ENCODE assay signal across 1 cellular context in genomic region chr4:3338321-3338838, GRCh38.
TF ChIP-seq lines count a peak whose summit lies in the region.

No MANE protein-coding gene starts in this region.

TF ChIP-seq in HepG2, 621 proteins besides CTCF, POLR2A, EP300 and RAD21:
- TF ChIP-seq ZBTB2 (CRISPR knock-in tag; IDR thresholded peaks at IDR 0.05; ENCODE audit: low read depth) (no peak), CBX5 (CRISPR knock-in tag; IDR thresholded peaks at IDR 0.05; ENCODE audit: borderline replicate concordance) (no peak), ZFP36L1 (CRISPR knock-in tag; IDR thresholded peaks at IDR 0.05) (no peak), ZNF737 (CRISPR knock-in tag; IDR thresholded peaks at IDR 0.05; ENCODE audit: borderline replicate concordance) (no peak), UBTF (CRISPR knock-in tag; IDR thresholded peaks at IDR 0.05) (no peak), ZNF225 (CRISPR knock-in tag; IDR thresholded peaks at IDR 0.05) (no peak)
